In the genomic region with DNA sequence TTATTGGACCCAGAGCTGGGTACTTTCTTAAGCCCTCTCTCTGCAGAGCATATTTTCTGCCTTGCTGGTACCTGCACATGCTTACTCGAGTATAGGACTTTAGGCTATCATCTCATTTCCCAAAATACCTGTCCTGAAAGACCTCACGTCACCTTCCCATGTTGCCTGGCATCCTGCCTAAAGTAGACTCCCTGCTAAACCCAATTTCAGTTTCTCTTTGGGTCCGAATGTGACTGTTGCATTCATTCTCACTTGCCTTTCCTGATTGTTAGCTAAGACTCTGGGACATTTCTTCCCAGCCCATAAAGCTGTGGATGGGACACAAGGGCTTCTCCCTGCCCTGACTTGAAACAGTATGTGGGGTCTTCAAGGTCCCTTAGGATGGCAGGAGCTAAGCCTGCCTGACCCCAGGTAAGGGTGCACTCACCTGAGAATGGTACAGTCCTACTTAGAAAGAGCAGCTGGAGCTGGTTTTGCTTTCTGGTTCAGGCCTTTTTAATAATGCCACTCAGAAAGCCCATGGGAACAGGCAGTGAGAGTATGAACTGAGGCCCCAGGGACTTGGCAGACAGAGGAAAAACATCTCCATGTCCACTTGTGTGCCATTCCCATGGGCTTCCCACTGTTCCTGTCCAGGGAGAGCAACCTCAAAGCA, we compare ENCODE assay signal across 37 cellular contexts. TPM values are rescaled to one million over a fixed set of nuclear protein-coding genes. Genes with fewer than 3 reads are reported as not detected.
"Had no signal": no experiment of that assay in that cellular context is flagged by ENCODE, and none has a peak within 500 bp of the region (broad histone marks: within the 10 kb centered on the region; RNA-seq: fewer than 3 reads in every experiment).

No MANE protein-coding gene starts in this region.

- H3K4me1 Mint-ChIP-seq: activated CD4-positive, alpha-beta memory T cell treated with anti-CD3 and anti-CD28 coated beads, Interleukin-2, amount 10 ng/mL, durations not matched to agents 7 days and 5 days; activated CD4-positive, alpha-beta T cell treated with anti-CD3 and anti-CD28 coated beads, Interleukin-2, amount 10 ng/mL, durations not matched to agents 7 days and 5 days; endodermal cell; immature natural killer cell; WTC11 had no signal

- DNase-seq: activated CD4-positive, alpha-beta memory T cell treated with anti-CD3 and anti-CD28 coated beads, Interleukin-2, amount 10 ng/mL, durations not matched to agents 7 days and 5 days; activated CD4-positive, alpha-beta T cell treated with anti-CD3 and anti-CD28 coated beads for 1 hour; activated CD4-positive, alpha-beta T cell treated with anti-CD3 and anti-CD28 coated beads, Interleukin-2, amount 10 ng/mL, durations not matched to agents 7 days and 5 days; activated CD8-positive, alpha-beta memory T cell treated with anti-CD3 and anti-CD28 coated beads, Interleukin-2, amount 50 U/mL, for 48 hours; activated gamma-delta T cell; activated naive CD4-positive, alpha-beta T cell treated with anti-CD3 and anti-CD28 coated beads, Interleukin-2, amount 50 U/mL, for 16 hours; activated T-cell treated with anti-CD3 and anti-CD28 coated beads, Interleukin-2, amount 50 U/mL, for 24 hours; amniotic stem cell; brain microvascular endothelial cell; endodermal cell; foreskin fibroblast; head of caudate nucleus; hypothalamus; immature natural killer cell; kidney; left colon; mammary epithelial cell; ovary; stimulated activated CD4-positive, alpha-beta T cell treated with anti-CD3 and anti-CD28 coated beads, Interleukin-12 subunit alpha, Interleukin-12 subunit beta, amount 100 ng/mL, for 4 hours; stimulated activated CD4-positive, alpha-beta T cell treated with anti-CD3 and anti-CD28 coated beads, Interleukin-4, amount 100 ng/mL, for 1 hour; T1000 had no signal

- H3K27ac ChIP-seq: brain microvascular endothelial cell, ovary, skin epidermis, vagina had no signal

- ATAC-seq: esophagus mucosa, left colon, sciatic nerve, WTC11 had no signal

- H3K4me3 ChIP-seq: ovary, skin epidermis, vagina had no signal

- H3K4me3 Mint-ChIP-seq: activated CD4-positive, alpha-beta memory T cell treated with anti-CD3 and anti-CD28 coated beads, Interleukin-2, amount 10 ng/mL, durations not matched to agents 7 days and 5 days; activated CD4-positive, alpha-beta T cell treated with anti-CD3 and anti-CD28 coated beads, Interleukin-2, amount 10 ng/mL, durations not matched to agents 7 days and 5 days; activated T-cell treated with anti-CD3 and anti-CD28 coated beads, Interleukin-2, amount 50 U/mL, for 24 hours; dendritic cell treated with granulocyte-macrophage colony-stimulating factor and Interleukin-4, amounts not matched to agents 40 ng/mL and 50 ng/mL, for 4 days; endodermal cell; immature natural killer cell; nephron; stimulated activated naive CD8-positive, alpha-beta T cell treated with anti-CD3 and anti-CD28 coated beads, Interleukin-15, Interleukin-2, amounts not matched to agents 100 ng/mL and 50 ng/mL, for 24 hours; type B pancreatic cell; WTC11 had no signal

- H3K9me3 ChIP-seq: ovary, vagina had no signal

- H3K27me3 ChIP-seq: brain microvascular endothelial cell, ovary, vagina had no signal

- H3K36me3 ChIP-seq: brain microvascular endothelial cell, ovary, vagina had no signal

- H3K27ac Mint-ChIP-seq: activated CD4-positive, alpha-beta memory T cell treated with anti-CD3 and anti-CD28 coated beads, Interleukin-2, amount 10 ng/mL, durations not matched to agents 7 days and 5 days; activated CD4-positive, alpha-beta T cell treated with anti-CD3 and anti-CD28 coated beads, Interleukin-2, amount 10 ng/mL, durations not matched to agents 7 days and 5 days; activated T-cell treated with anti-CD3 and anti-CD28 coated beads, Interleukin-2, amount 50 U/mL, for 24 hours; dendritic cell treated with granulocyte-macrophage colony-stimulating factor and Interleukin-4, amounts not matched to agents 40 ng/mL and 50 ng/mL, for 4 days; endodermal cell; immature natural killer cell; nephron; progenitor cell of endocrine pancreas; stimulated activated naive CD8-positive, alpha-beta T cell treated with anti-CD3 and anti-CD28 coated beads, Interleukin-15, Interleukin-2, amounts not matched to agents 100 ng/mL and 50 ng/mL, for 24 hours; type B pancreatic cell; WTC11 had no signal

- H3K9me3 Mint-ChIP-seq: activated CD4-positive, alpha-beta memory T cell treated with anti-CD3 and anti-CD28 coated beads, Interleukin-2, amount 10 ng/mL, durations not matched to agents 7 days and 5 days; activated CD4-positive, alpha-beta T cell treated with anti-CD3 and anti-CD28 coated beads, Interleukin-2, amount 10 ng/mL, durations not matched to agents 7 days and 5 days; activated T-cell treated with anti-CD3 and anti-CD28 coated beads, Interleukin-2, amount 50 U/mL, for 24 hours; dendritic cell treated with granulocyte-macrophage colony-stimulating factor and Interleukin-4, amounts not matched to agents 40 ng/mL and 50 ng/mL, for 4 days; endodermal cell; immature natural killer cell; nephron; stimulated activated naive CD8-positive, alpha-beta T cell treated with anti-CD3 and anti-CD28 coated beads, Interleukin-15, Interleukin-2, amounts not matched to agents 100 ng/mL and 50 ng/mL, for 24 hours; type B pancreatic cell; WTC11 had no signal

- H3K36me3 Mint-ChIP-seq: immature natural killer cell, type B pancreatic cell, WTC11 had no signal

- H3K27me3 Mint-ChIP-seq: activated CD4-positive, alpha-beta memory T cell treated with anti-CD3 and anti-CD28 coated beads, Interleukin-2, amount 10 ng/mL, durations not matched to agents 7 days and 5 days; activated CD4-positive, alpha-beta T cell treated with anti-CD3 and anti-CD28 coated beads, Interleukin-2, amount 10 ng/mL, durations not matched to agents 7 days and 5 days; dendritic cell treated with granulocyte-macrophage colony-stimulating factor and Interleukin-4, amounts not matched to agents 40 ng/mL and 50 ng/mL, for 4 days; progenitor cell of endocrine pancreas; type B pancreatic cell had no signal

- H3K4me1 ChIP-seq: vagina had no signal

RNA-seq across cellular contexts. Expression of a gene that starts 12.9 kb away (rescaled TPM):
- total RNA-seq: activated CD4-positive, alpha-beta memory T cell treated with anti-CD3 and anti-CD28 coated beads, Interleukin-2, amount 10 ng/mL, durations not matched to agents 7 days and 5 days; activated CD4-positive, alpha-beta T cell treated with anti-CD3 and anti-CD28 coated beads, Interleukin-2, amount 10 ng/mL, durations not matched to agents 7 days and 5 days; cardiac septum; endodermal cell; esophagus mucosa; liver; mammary epithelial cell; progenitor cell of endocrine pancreas; renal cortical epithelial cell; WTC11 had no signal
- polyA plus RNA-seq: immature natural killer cell, liver, mammary epithelial cell had no signal

RNA-seq across cellular contexts. Expression of a gene that starts 19.8 kb away (rescaled TPM):
- total RNA-seq: activated CD4-positive, alpha-beta memory T cell treated with anti-CD3 and anti-CD28 coated beads, Interleukin-2, amount 10 ng/mL, durations not matched to agents 7 days and 5 days; activated CD4-positive, alpha-beta T cell treated with anti-CD3 and anti-CD28 coated beads, Interleukin-2, amount 10 ng/mL, durations not matched to agents 7 days and 5 days; astrocyte; cardiac septum; endodermal cell; esophagus mucosa; kidney; left colon; liver; mammary epithelial cell; mucosa of gallbladder; progenitor cell of endocrine pancreas; renal cortical epithelial cell; sciatic nerve; subcutaneous adipose tissue; vagina; WTC11 had no signal
- polyA plus RNA-seq: immature natural killer cell, liver, mammary epithelial cell, ovary had no signal

RNA-seq across cellular contexts. Expression of a gene that starts 41.0 kb away (rescaled TPM):
- total RNA-seq: activated CD4-positive, alpha-beta memory T cell treated with anti-CD3 and anti-CD28 coated beads, Interleukin-2, amount 10 ng/mL, durations not matched to agents 7 days and 5 days; activated CD4-positive, alpha-beta T cell treated with anti-CD3 and anti-CD28 coated beads, Interleukin-2, amount 10 ng/mL, durations not matched to agents 7 days and 5 days; astrocyte; endodermal cell; esophagus mucosa; mammary epithelial cell; renal cortical epithelial cell; WTC11 had no signal
- polyA plus RNA-seq: immature natural killer cell, liver, mammary epithelial cell had no signal

RNA-seq across cellular contexts. Expression of a gene that starts 47.5 kb away (rescaled TPM):
- total RNA-seq: activated CD4-positive, alpha-beta memory T cell treated with anti-CD3 and anti-CD28 coated beads, Interleukin-2, amount 10 ng/mL, durations not matched to agents 7 days and 5 days; activated CD4-positive, alpha-beta T cell treated with anti-CD3 and anti-CD28 coated beads, Interleukin-2, amount 10 ng/mL, durations not matched to agents 7 days and 5 days; astrocyte; cardiac septum; endodermal cell; esophagus mucosa; kidney; left colon; liver; mammary epithelial cell; mucosa of gallbladder; ovary; progenitor cell of endocrine pancreas; renal cortical epithelial cell; sciatic nerve; subcutaneous adipose tissue; vagina; WTC11 had no signal
- polyA plus RNA-seq: immature natural killer cell, liver, mammary epithelial cell, ovary had no signal
